Comparison of ENCODE assay signal across 24 cellular contexts in genomic region chr14:53237488-53237887, GRCh38.
DNase-seq lines count a peak whose midpoint lies in the region; ATAC-seq and TF ChIP-seq lines count a peak whose summit lies in the region.
"Had no signal": no experiment of that assay in that cellular context is flagged by ENCODE, and none has a peak within 500 bp of the region (broad histone marks: within the 10 kb centered on the region; RNA-seq: fewer than 3 reads in every experiment).

No MANE protein-coding gene starts in this region.

- ATAC-seq in GM23338 (no peak), psoas muscle (no peak)
- ATAC-seq: A549, GM12878, SK-N-SH treated with all-trans-retinoic acid at 6 μM for 48 hours had no signal

- no peak overlapping the region for H2AFZ ChIP-seq in GM23338

- H3K27ac ChIP-seq in GM23338 (ENCODE audit: low read depth) = no peak overlapping the region
- peak overlapping the region; percentile 36 for H3K27ac ChIP-seq in psoas muscle
- H3K27ac ChIP-seq: A549; BLaER1 treated with 17β-estradiol and CSF1 and Interleukin-3, amounts not matched to agents 10 nM and 100 nM; SJCRH30 had no signal

- H3K4me2 ChIP-seq in GM23338 = no peak overlapping the region
- H3K4me2 ChIP-seq: A549 had no signal

- H3K4me3 Mint-ChIP-seq in GM23338 (no peak overlapping the region), endothelial cell (ENCODE audit: unreplicated experiment) (no peak overlapping the region)
- H3K4me3 Mint-ChIP-seq: CD4-positive, alpha-beta T cell had no signal

- H3K9me2 ChIP-seq in GM23338 (ENCODE audit: insufficient read depth) = peaks cover 13% of the 10 kb centered on the region; the same call in 1 of the 2 replicates

- H3K36me3 ChIP-seq in GM23338 (ENCODE audit: insufficient read depth) = no peaks in the 10 kb centered on the region
- no peaks in the 10 kb centered on the region for H3K36me3 ChIP-seq in psoas muscle (ENCODE audit: insufficient read depth in 1 of 2, low read depth in 1 of 2)
- H3K36me3 ChIP-seq: SJCRH30 had no signal

- 0 out of 2 replicates have a peak overlapping the region, but pooled peaks have one; percentile 63 for H3K27ac Mint-ChIP-seq in GM23338
- peak overlapping the region; percentile 78 for H3K27ac Mint-ChIP-seq in endothelial cell (ENCODE audit: unreplicated experiment)
- H3K27ac Mint-ChIP-seq: CD4-positive, alpha-beta T cell had no signal

- H3K4me1 Mint-ChIP-seq in GM23338 (peaks cover 11% of the 10 kb centered on the region), endothelial cell (ENCODE audit: unreplicated experiment) (peaks cover 14% of the 10 kb centered on the region)

- no peaks in the 10 kb centered on the region for H3K9me3 ChIP-seq in psoas muscle
- H3K9me3 ChIP-seq: A549 had no signal

- H3K9me3 Mint-ChIP-seq in GM23338 (peaks cover 19% of the 10 kb centered on the region), endothelial cell (ENCODE audit: unreplicated experiment) (no peaks in the 10 kb centered on the region)

- no peaks in the 10 kb centered on the region for H3K27me3 ChIP-seq in GM23338 (ENCODE audit: insufficient read depth)
- H3K27me3 ChIP-seq in psoas muscle (ENCODE audit: insufficient read depth in 3 of 3, low read length in 2 of 3) = no peaks in the 10 kb centered on the region
- H3K27me3 ChIP-seq: BLaER1 treated with 17β-estradiol and CSF1 and Interleukin-3, amounts not matched to agents 10 nM and 100 nM; SJCRH30 had no signal

- DNase-seq in GDM1 (lab: John Stamatoyannopoulos, UW) (peak; percentile 27), GM23338 (ENCODE audit: low spot score) (peak; percentile 6), endothelial cell (ENCODE audit: low spot score) (no peak), psoas muscle (no peak), HUDEP-2 (lab: John Stamatoyannopoulos, UW; ENCODE audit: unreplicated experiment in 76 of 76) (no peak), NCI-H1930 (lab: John Stamatoyannopoulos, UW) (no peak)
- DNase-seq in activated effector memory CD4-positive, alpha-beta T cell treated with Interleukin-2 at 50 U/mL for 16 hours = no peak
- DNase-seq: AML-193; CD4-positive, alpha-beta T cell; DMS53; H7; KBM-7; MV-4-11; NCI-H1105; NCI-H1436 treated with DMSO at 0.1 percent for 48 hours; NCI-H187 treated with DMSO at 0.1 percent for 48 hours; NCI-H2107; NCI-H524; NCI-H774; SJCRH30 had no signal

- no peaks in the 10 kb centered on the region for H3K79me2 ChIP-seq in GM23338 (replicated peaks; ENCODE audit: insufficient read depth)

- intact Hi-C loops in psoas muscle (cut with DNase I) = no loop called here

- no peaks in the 10 kb centered on the region for H4K20me1 ChIP-seq in GM23338 (replicated peaks; ENCODE audit: insufficient read depth)
- H4K20me1 ChIP-seq: BLaER1 treated with 17β-estradiol and CSF1 and Interleukin-3, amounts not matched to agents 10 nM and 100 nM had no signal

- WGBS in psoas muscle, 3 donors = 65 to 89% (median 81%) methylated on average over 1 of the region's 1 CpG

- H3K27me3 Mint-ChIP-seq in GM23338 (ENCODE audit: insufficient read depth, low read depth, poor library complexity) (peaks cover 4% of the 10 kb centered on the region), endothelial cell (ENCODE audit: unreplicated experiment) (peaks cover under 1% of the 10 kb centered on the region)
- H3K27me3 Mint-ChIP-seq: CD4-positive, alpha-beta T cell had no signal

- H3F3A ChIP-seq in GM23338 (replicated peaks; ENCODE audit: low read depth) = no peaks in the 10 kb centered on the region

- TF ChIP-seq CTCF in GM23338 (conservative IDR thresholded peaks at IDR 0.05; ENCODE audit: low read depth in 2 of 2) (no peak), endothelial cell (IDR thresholded peaks at IDR 0.05; ENCODE audit: unreplicated experiment) (no peak), psoas muscle (IDR thresholded peaks at IDR 0.05) (no peak)

- H3K4me3 ChIP-seq in GM23338 (no peak overlapping the region), psoas muscle (no peak overlapping the region)
- H3K4me3 ChIP-seq: A549; BLaER1 treated with 17β-estradiol and CSF1 and Interleukin-3, amounts not matched to agents 10 nM and 100 nM; GM12878; SJCRH30 had no signal

- peaks cover 21% of the 10 kb centered on the region for H3K36me3 Mint-ChIP-seq in GM23338 (ENCODE audit: low read depth)
- H3K36me3 Mint-ChIP-seq in endothelial cell (ENCODE audit: low read depth, unreplicated experiment) = peaks cover 9% of the 10 kb centered on the region

- H3K4me1 ChIP-seq in GM23338 (ENCODE audit: insufficient read depth) (peaks cover 17% of the 10 kb centered on the region), psoas muscle (no peaks in the 10 kb centered on the region)
- H3K4me1 ChIP-seq: A549, SJCRH30 had no signal

TF ChIP-seq in GM23338, 12 proteins besides CTCF, POLR2A, EP300 and RAD21:
- no peak for TF ChIP-seq CREB1 (CRISPR knock-in tag; IDR thresholded peaks at IDR 0.05; ENCODE audit: low read depth)
- no peak for TF ChIP-seq EZH2phosphoT487 (IDR thresholded peaks at IDR 0.05; ENCODE audit: unreplicated experiment)
- TF ChIP-seq POLR2AphosphoS5 (IDR thresholded peaks at IDR 0.05; ENCODE audit: low read depth) = no peak
- no peak for TF ChIP-seq REST (IDR thresholded peaks at IDR 0.05; ENCODE audit: unreplicated experiment)
- TF ChIP-seq STAT1 (IDR thresholded peaks at IDR 0.05; ENCODE audit: unreplicated experiment) = no peak
- TF ChIP-seq ZNF331 (CRISPR knock-in tag; IDR thresholded peaks at IDR 0.05; ENCODE audit: low read depth) = no peak
- TF ChIP-seq JUNB (IDR thresholded peaks at IDR 0.05; ENCODE audit: unreplicated experiment) = no peak
- no peak for TF ChIP-seq EZH2 (IDR thresholded peaks at IDR 0.05; ENCODE audit: low read depth, unreplicated experiment)
- no peak for TF ChIP-seq NANOG (IDR thresholded peaks at IDR 0.05; ENCODE audit: borderline replicate concordance)
- no peak for TF ChIP-seq ZNF114 (CRISPR knock-in tag; IDR thresholded peaks at IDR 0.05)

Comparison
In these comparisons a context has a peak if more than half of its experiments do, and no peak if none do; other contexts are left out.
1. DNase-seq: peak in GDM1 (single experiment) and GM23338 (single experiment); none in endothelial cell (single experiment), psoas muscle (0 of 2), HUDEP-2 (0 of 76), NCI-H1930 (0 of 2) and activated effector memory CD4-positive, alpha-beta T cell treated with Interleukin-2 at 50 U/mL for 16 hours (single experiment).